ENCODE assay signal across 8 cellular contexts in the genomic region with DNA sequence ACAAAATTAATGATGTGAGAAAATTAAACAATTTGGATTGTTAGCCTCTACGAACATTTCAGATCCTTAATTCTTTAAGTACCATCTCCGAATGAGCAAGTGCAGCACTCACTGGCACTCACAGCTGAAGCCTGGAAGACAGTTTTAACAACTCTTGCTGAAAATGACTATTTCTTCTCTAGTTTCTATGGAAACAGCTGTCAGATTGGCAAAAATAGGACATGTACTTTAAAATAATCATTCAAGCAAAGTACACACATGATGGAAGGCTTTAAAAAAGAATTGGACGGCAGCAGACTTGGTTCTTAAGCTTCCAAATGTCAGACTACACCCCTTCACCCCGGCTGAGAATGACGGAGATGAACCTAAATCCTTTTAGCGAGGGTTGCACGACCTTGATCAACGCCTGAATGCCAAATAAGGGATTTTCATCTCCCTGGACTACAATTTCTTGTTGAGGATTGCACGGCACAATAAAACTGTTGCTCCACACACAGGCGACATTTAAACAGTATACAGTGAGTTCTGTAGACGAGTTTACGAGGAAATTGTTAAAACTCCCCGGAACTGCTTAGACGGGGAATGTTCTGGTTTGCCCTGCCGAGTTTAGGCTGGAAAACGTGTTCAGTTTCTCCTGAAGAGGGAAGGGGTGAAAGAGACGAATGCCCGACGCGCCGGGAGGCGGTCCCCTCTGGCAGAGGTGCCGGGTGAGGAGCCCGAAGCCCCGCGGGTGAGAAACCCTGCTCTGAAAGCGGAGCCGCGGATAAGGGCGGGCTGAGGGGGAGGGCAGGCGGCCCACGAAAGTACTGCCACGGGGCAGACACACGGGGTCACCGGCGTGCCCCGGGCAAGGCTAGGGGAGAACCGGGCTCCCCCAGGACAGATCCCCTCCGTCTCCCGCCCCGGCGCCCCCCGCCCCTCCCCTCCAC. TPM values are rescaled to one million over a fixed set of nuclear protein-coding genes. Genes with fewer than 3 reads are reported as not detected.
DNase-seq lines count a peak whose midpoint lies in the region; ATAC-seq and TF ChIP-seq lines count a peak whose summit lies in the region.

No MANE protein-coding gene starts in this region.

- peaks cover 10% of the 10 kb centered on the region for H3K4me1 ChIP-seq in ACC112 (ENCODE audit: control insufficient read depth, insufficient read depth, low read length, unreplicated experiment)

- no peaks in the 10 kb centered on the region for H3K36me3 ChIP-seq in ACC112 (ENCODE audit: insufficient read depth, low read length)

- H3K27me3 Mint-ChIP-seq in chondrocyte (ENCODE audit: low read depth) = peaks cover 3% of the 10 kb centered on the region

- TF ChIP-seq CTCF in chondrocyte (IDR thresholded peaks at IDR 0.05) = no peak

- H3K4me3 Mint-ChIP-seq in chondrocyte (ENCODE audit: unreplicated experiment) = peak overlapping the region; percentile 85

- peak overlapping the region; percentile 99 for H3K27ac Mint-ChIP-seq in chondrocyte (ENCODE audit: unreplicated experiment)

- H3K27ac ChIP-seq in ACC112 (ENCODE audit: low read depth, low read length) (peak overlapping the region; percentile 97), layer of hippocampus (ENCODE audit: low read depth, low read length) (peak overlapping the region; percentile 89)

- H3K9me3 Mint-ChIP-seq in chondrocyte (ENCODE audit: low read depth) = no peaks in the 10 kb centered on the region

- peak; percentile 23 for ATAC-seq in GM18858 (IDR thresholded peaks at IDR 0.05; ENCODE audit: unreplicated experiment)
- ATAC-seq in HG03103 (IDR thresholded peaks at IDR 0.05; ENCODE audit: low read depth, unreplicated experiment) = peak; percentile 48

- DNase-seq in NCI-H226 (peak; percentile 71), chondrocyte (ENCODE audit: low spot score) (peak; percentile 94)
- DNase-seq in activated CD4-positive, alpha-beta T cell treated with anti-CD3 and anti-CD28 coated beads for 48 hours = peak; percentile 81
- peak; percentile 47 to 62 for DNase-seq in stimulated activated CD4-positive, alpha-beta T cell treated with anti-CD3 and anti-CD28 coated beads, Interleukin-15, amount 100 ng/mL, for 48 hours (ENCODE audit: low read depth in 2 of 2)

- no peaks in the 10 kb centered on the region for H3K27me3 ChIP-seq in ACC112 (ENCODE audit: insufficient read depth, low read length)
- H3K27me3 ChIP-seq in layer of hippocampus (ENCODE audit: control insufficient read depth, insufficient read depth, low read length) = no peaks in the 10 kb centered on the region

- H3K79me2 ChIP-seq in ACC112 (ENCODE audit: control insufficient read depth, insufficient read depth, low read length, unreplicated experiment) = peaks cover 2% of the 10 kb centered on the region

- peaks cover 15% of the 10 kb centered on the region for H3K4me1 Mint-ChIP-seq in chondrocyte (ENCODE audit: low read depth)

- peak overlapping the region; percentile 96 for H3K4me3 ChIP-seq in ACC112 (ENCODE audit: low read depth, low read length)

- no peaks in the 10 kb centered on the region for H3K36me3 Mint-ChIP-seq in chondrocyte (ENCODE audit: low read depth)

- H2AFZ ChIP-seq in ACC112 (ENCODE audit: low read length, unreplicated experiment) = peak overlapping the region; percentile 97

RNA-seq across cellular contexts. Expression of gene OMA1, which starts 0.7 kb away (rescaled TPM):
- 8.9 to 9.3 TPM (median 9.0 TPM) in 3 replicates for total RNA-seq in chondrocyte

RNA-seq across cellular contexts. Expression of gene TACSTD2, which starts 31.2 kb away (rescaled TPM):
- total RNA-seq in chondrocyte = 0.22 to 0.33 TPM (median 0.30 TPM) in 3 replicates

Comparison
In these comparisons a context has a peak if more than half of its experiments do, and no peak if none do; other contexts are left out.
1. Peak in every context shown above with its lines: DNase-seq, ATAC-seq, H3K4me3 ChIP-seq and H3K27ac ChIP-seq.